In the genomic region with DNA sequence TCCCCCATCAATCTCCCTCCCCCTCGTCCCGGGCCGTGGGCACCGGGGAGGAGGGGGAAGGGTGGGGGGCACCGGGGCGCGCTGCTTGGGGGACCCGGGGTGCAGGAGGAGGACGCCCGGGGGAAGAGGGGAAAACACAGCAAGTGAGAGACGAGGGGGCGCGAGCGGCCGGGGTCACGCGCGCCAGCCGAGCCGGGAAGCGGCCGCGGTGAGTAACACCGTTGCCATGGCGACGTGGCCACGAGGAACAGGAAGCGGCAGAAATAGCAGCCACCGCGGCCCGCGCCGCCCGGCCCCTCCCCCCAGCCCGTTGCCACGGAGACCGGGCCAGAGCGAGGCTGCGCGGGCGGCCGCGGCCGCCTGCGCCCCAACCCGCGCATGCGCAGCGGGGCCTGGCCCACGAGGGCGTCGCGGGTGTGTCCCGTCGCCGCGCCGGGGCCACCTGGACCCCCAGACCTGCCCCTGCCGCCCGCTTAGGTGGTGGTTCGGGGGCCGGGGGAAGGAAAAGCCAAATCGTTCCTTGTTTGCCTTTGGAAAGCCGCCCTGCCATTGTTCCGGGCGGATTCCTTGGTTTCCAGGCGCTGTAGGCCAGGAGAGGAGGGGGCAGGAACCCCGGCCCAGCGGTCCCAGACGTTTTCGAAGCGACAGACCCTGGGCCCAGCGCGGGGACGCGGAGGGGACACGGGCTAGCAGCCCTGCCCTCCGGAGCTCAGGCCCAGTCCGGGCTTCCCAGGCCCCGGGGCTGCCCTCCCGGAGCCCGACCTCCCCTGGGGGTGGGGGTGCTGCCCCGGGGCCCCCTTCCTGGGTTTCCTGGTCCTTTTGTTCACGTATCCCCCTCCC, we compare ENCODE assay signal across 8 cellular contexts.
DNase-seq lines count a peak whose midpoint lies in the region; ATAC-seq and FAIRE-seq lines count a peak whose summit lies in the region.

No MANE protein-coding gene starts in this region.

- peak overlapping the region; percentile 88 to 95 for H3K27ac Mint-ChIP-seq in effector memory CD8-positive, alpha-beta T cell
- peak overlapping the region; percentile 99 for H3K27ac Mint-ChIP-seq in memory B cell

- FAIRE-seq in HTR-8/SVneo (lab: Jason Lieb, UNC): peak; percentile 82

- no peaks in the 10 kb centered on the region for H3K27me3 Mint-ChIP-seq in effector memory CD8-positive, alpha-beta T cell
- H3K27me3 Mint-ChIP-seq in memory B cell: no peaks in the 10 kb centered on the region

- peak; percentile 99 for DNase-seq in COLO668 (lab: John Stamatoyannopoulos, UW; ENCODE audit: unreplicated experiment)
- peak; percentile 90 for DNase-seq in HTR-8/SVneo (ENCODE audit: insufficient read length, low spot score)
- peak; percentile 89 to 95 for DNase-seq in NOMO-1 (lab: John Stamatoyannopoulos, UW; ENCODE audit: unreplicated experiment in 2 of 2)
- peak; percentile 98 to 99 (median 98) for DNase-seq in activated CD8-positive, alpha-beta memory T cell treated with anti-CD3 and anti-CD28 coated beads for 48 hours (ENCODE audit: low read depth in 2 of 3, low spot score in 2 of 3)
- peak; percentile 98 to 99 (median 99) for DNase-seq in effector memory CD8-positive, alpha-beta T cell
- peak; percentile 97 to 98 for DNase-seq in memory B cell (ENCODE audit: low spot score in 2 of 2)
- DNase-seq in stimulated activated CD4-positive, alpha-beta T cell treated with anti-CD3 and anti-CD28 coated beads, TNF-alpha, amount 100 ng/mL, for 48 hours (ENCODE audit: low read depth in 3 of 3): peak; percentile 97 to 99 (median 98)

- peaks cover 63% of the 10 kb centered on the region for H3K36me3 Mint-ChIP-seq in effector memory CD8-positive, alpha-beta T cell (ENCODE audit: insufficient read depth)
- peaks cover 6% of the 10 kb centered on the region for H3K36me3 Mint-ChIP-seq in memory B cell

- peaks cover 17 to 25% of the 10 kb centered on the region in 2 donors for H3K4me1 Mint-ChIP-seq in effector memory CD8-positive, alpha-beta T cell (ENCODE audit: low read depth in 2 of 2)
- H3K4me1 Mint-ChIP-seq in memory B cell: peaks cover 18% of the 10 kb centered on the region

- peaks cover 5 to 11% of the 10 kb centered on the region in 2 donors for H3K9me3 Mint-ChIP-seq in effector memory CD8-positive, alpha-beta T cell
- H3K9me3 Mint-ChIP-seq in memory B cell: peaks cover 9% of the 10 kb centered on the region

- H3K4me3 Mint-ChIP-seq in effector memory CD8-positive, alpha-beta T cell: peak overlapping the region; percentile 73 to 77
- peak overlapping the region; percentile 86 for H3K4me3 Mint-ChIP-seq in memory B cell

- ATAC-seq in GM21367 (IDR thresholded peaks at IDR 0.05; ENCODE audit: unreplicated experiment): peak; percentile 73
- peak; percentile 84 for ATAC-seq in effector memory CD8-positive, alpha-beta T cell (replicated peaks)
- ATAC-seq in memory B cell (ENCODE audit: low read depth): peak; percentile 83

Comparison
In these comparisons a context has a peak if more than half of its experiments do, and no peak if none do; other contexts are left out.
1. Peak in every context shown above with its lines: DNase-seq and ATAC-seq.